ENCODE assay signal across 28 cellular contexts in genomic region chr15:51323749-51324148, GRCh38. TPM values are rescaled to one million over a fixed set of nuclear protein-coding genes. Genes with fewer than 3 reads are reported as not detected.
"Had no signal": no experiment of that assay in that cellular context is flagged by ENCODE, and none has a peak within 500 bp of the region (broad histone marks: within the 10 kb centered on the region; RNA-seq: fewer than 3 reads in every experiment).

No MANE protein-coding gene starts in this region.

- H3K9me2 ChIP-seq: SK-N-SH had no signal

- H3K9me3 Mint-ChIP-seq: activated CD8-positive, alpha-beta T cell treated with anti-CD3 and anti-CD28 coated beads for 36 hours; activated naive CD4-positive, alpha-beta T cell treated with anti-CD3 and anti-CD28 coated beads, Interleukin-2, amount 50 U/mL, for 72 hours; activated naive CD8-positive, alpha-beta T cell treated with anti-CD3 and anti-CD28 coated beads, Interleukin-2, amount 50 U/mL, for 24 hours; activated T-helper 1 cell treated with anti-CD3 and anti-CD28 coated beads, Interleukin-12 subunit alpha, Interleukin-12 subunit beta, Interleukin-2, Interleukin-4 antibody, amounts not matched to agents 30 ng/mL and 10 ng/mL and 1 ng/mL, durations not matched to agents 14 hours and 24 hours and 36 hours; brain; IgD-negative memory B cell had no signal

- H3K27me3 ChIP-seq: MG63, SJCRH30 had no signal

- DNase-seq: activated CD4-positive, alpha-beta T cell treated with anti-CD3 and anti-CD28 coated beads for 4 hours; activated CD8-positive, alpha-beta memory T cell treated with anti-CD3 and anti-CD28 coated beads, Interleukin-2, amount 50 U/mL, for 48 hours; activated CD8-positive, alpha-beta T cell treated with anti-CD3 and anti-CD28 coated beads for 36 hours; activated effector memory CD4-positive, alpha-beta T cell treated with Interleukin-2 at 50 U/mL for 16 hours; activated naive CD4-positive, alpha-beta T cell; activated naive CD8-positive, alpha-beta T cell treated with anti-CD3 and anti-CD28 coated beads, Interleukin-2, amount 50 U/mL, for 24 hours; activated T-cell treated with anti-CD3 and anti-CD28 coated beads, Interleukin-2, amount 50 U/mL, for 1 hour; MG63; MV-4-11; NCI-H1092 treated with DMSO at 0.1 percent for 48 hours; NCI-H1417 treated with DMSO at 0.1 percent for 48 hours; NCI-H1694; NCI-H2029; NCI-H2107; NCI-H2171 treated with DMSO at 0.1 percent for 48 hours; NCI-H226; NCI-H526 treated with DMSO at 0.1 percent for 48 hours; NCI-H82; SJCRH30; SK-N-SH had no signal

- H3K36me3 Mint-ChIP-seq: activated naive CD4-positive, alpha-beta T cell treated with anti-CD3 and anti-CD28 coated beads, Interleukin-2, amount 50 U/mL, for 72 hours; brain had no signal

- ATAC-seq: activated CD4-positive, CD25-positive, alpha-beta regulatory T cell treated with anti-CD3 and anti-CD28 coated beads, Interleukin-2, amount 50 U/mL, for 24 hours; activated CD8-positive, alpha-beta T cell treated with anti-CD3 and anti-CD28 coated beads for 36 hours; activated naive CD4-positive, alpha-beta T cell treated with anti-CD3 and anti-CD28 coated beads, Interleukin-2, amount 50 U/mL, for 72 hours; activated naive CD8-positive, alpha-beta T cell treated with anti-CD3 and anti-CD28 coated beads, Interleukin-2, amount 50 U/mL, for 24 hours had no signal

- H3K4me2 ChIP-seq: KMS-11, SK-N-SH had no signal

- H3K4me3 Mint-ChIP-seq: activated CD8-positive, alpha-beta T cell treated with anti-CD3 and anti-CD28 coated beads for 36 hours; activated naive CD8-positive, alpha-beta T cell treated with anti-CD3 and anti-CD28 coated beads, Interleukin-2, amount 50 U/mL, for 24 hours; activated T-helper 1 cell treated with anti-CD3 and anti-CD28 coated beads, Interleukin-12 subunit alpha, Interleukin-12 subunit beta, Interleukin-2, Interleukin-4 antibody, amounts not matched to agents 30 ng/mL and 10 ng/mL and 1 ng/mL, durations not matched to agents 14 hours and 24 hours and 36 hours; brain; IgD-negative memory B cell had no signal

- H3K27ac Mint-ChIP-seq: activated CD8-positive, alpha-beta T cell treated with anti-CD3 and anti-CD28 coated beads for 36 hours; activated naive CD4-positive, alpha-beta T cell treated with anti-CD3 and anti-CD28 coated beads, Interleukin-2, amount 50 U/mL, for 72 hours; activated naive CD8-positive, alpha-beta T cell treated with anti-CD3 and anti-CD28 coated beads, Interleukin-2, amount 50 U/mL, for 24 hours; activated T-helper 1 cell treated with anti-CD3 and anti-CD28 coated beads, Interleukin-12 subunit alpha, Interleukin-12 subunit beta, Interleukin-2, Interleukin-4 antibody, amounts not matched to agents 30 ng/mL and 10 ng/mL and 1 ng/mL, durations not matched to agents 14 hours and 24 hours and 36 hours; brain had no signal

- H3K9me3 ChIP-seq: MG63, SJCRH30, SK-N-SH had no signal

- H3K4me1 ChIP-seq: SJCRH30 had no signal

- H3K36me3 ChIP-seq: MG63, SJCRH30 had no signal

- H3K4me1 Mint-ChIP-seq: activated naive CD8-positive, alpha-beta T cell treated with anti-CD3 and anti-CD28 coated beads, Interleukin-2, amount 50 U/mL, for 24 hours; brain; IgD-negative memory B cell had no signal

- H3K27me3 Mint-ChIP-seq: activated CD8-positive, alpha-beta T cell treated with anti-CD3 and anti-CD28 coated beads for 36 hours; brain had no signal

- H3K27ac ChIP-seq: KMS-11, SJCRH30 had no signal

- H3K4me3 ChIP-seq: MG63, SJCRH30 had no signal

RNA-seq across cellular contexts. Expression of gene CYP19A1, which starts 14.6 kb away (rescaled TPM):
- total RNA-seq: activated CD8-positive, alpha-beta T cell treated with anti-CD3 and anti-CD28 coated beads for 36 hours; SJCRH30 had no signal
- polyA plus RNA-seq: IgD-negative memory B cell had no signal

RNA-seq across cellular contexts. Expression of gene GLDN, which starts 17.7 kb away (rescaled TPM):
- total RNA-seq: activated CD8-positive, alpha-beta T cell treated with anti-CD3 and anti-CD28 coated beads for 36 hours; activated naive CD4-positive, alpha-beta T cell treated with anti-CD3 and anti-CD28 coated beads, Interleukin-2, amount 50 U/mL, for 72 hours; activated T-helper 1 cell treated with anti-CD3 and anti-CD28 coated beads, Interleukin-12 subunit alpha, Interleukin-12 subunit beta, Interleukin-2, Interleukin-4 antibody, amounts not matched to agents 30 ng/mL and 10 ng/mL and 1 ng/mL, durations not matched to agents 14 hours and 24 hours and 36 hours; OCI-LY7; T-helper 1 cell treated with Interleukin-12 subunit alpha and Interleukin-12 subunit beta and Interleukin-4 antibody, amounts not matched to agents 30 ng/mL and 1 ng/mL, for 36 hours had no signal
- polyA plus RNA-seq: IgD-negative memory B cell, SK-N-SH had no signal
